In the genomic region with DNA sequence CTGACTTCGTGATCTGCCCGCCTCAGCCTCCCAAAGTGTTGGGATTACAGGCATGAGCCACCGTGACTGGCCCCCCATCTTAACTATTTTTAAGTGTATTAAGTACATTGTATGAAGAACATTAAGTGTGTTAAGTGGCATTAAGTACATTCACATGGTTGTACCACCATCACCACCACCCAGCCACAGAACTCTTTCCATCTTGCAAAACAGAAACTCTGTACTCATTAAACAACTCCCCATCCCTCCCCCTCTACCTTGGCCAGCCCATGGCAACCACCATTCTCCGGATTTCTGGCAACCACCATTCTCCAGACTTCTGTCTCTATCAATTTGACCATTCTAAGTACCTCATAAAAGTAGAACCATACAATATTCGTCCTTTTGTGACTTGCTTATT, we compare ENCODE assay signal across 19 cellular contexts. TPM values are rescaled to one million over a fixed set of nuclear protein-coding genes. Genes with fewer than 3 reads are reported as not detected.
A peak's percentile ranks its signal among the peaks of the same experiment; 100 is the strongest.
DNase-seq lines count a peak whose midpoint lies in the region; ATAC-seq, FAIRE-seq and TF ChIP-seq lines count a peak whose summit lies in the region.
"Had no signal": no experiment of that assay in that cellular context is flagged by ENCODE, and none has a peak within 500 bp of the region (broad histone marks: within the 10 kb centered on the region; RNA-seq: fewer than 3 reads in every experiment).

No MANE protein-coding gene starts in this region.

- POLR2A ChIA-PET in Caco-2 (lab: Charles Lee): interaction anchor here (1.6 kb wide), 1 partner anchor 12 kb away, joined by 20 read pairs; no protein-coding TSS in a partner anchor

- intact Hi-C loops in Caco-2 (cut with micrococcal nuclease; ENCODE audit: unreplicated experiment): loop anchor here (5.0 kb wide), 1 partner anchor 38 kb away; a partner anchor contains a TSS

- no TSS peak for BruUV-seq in Caco-2 (replicated peaks; lab: Mats Ljungman, UMichigan)

- no peaks in the 10 kb centered on the region for H3K36me3 Mint-ChIP-seq in Caco-2 (ENCODE audit: insufficient read depth, unreplicated experiment)
- H3K36me3 Mint-ChIP-seq in memory B cell: peaks cover 3% of the 10 kb centered on the region
- H3K36me3 Mint-ChIP-seq in stimulated activated memory B cell treated with anti-CD40 and anti-IgM and Interleukin-4, amounts not matched to agents 10 μg/mL and 1 μg/mL and 100 μg/mL, for 72 hours: no peaks in the 10 kb centered on the region

- H3K36me3 ChIP-seq in Caco-2 (ENCODE audit: control insufficient read depth, insufficient read depth, low read length) (no peaks in the 10 kb centered on the region), OCI-LY3 (replicated peaks; ENCODE audit: low read depth, low read length) (no peaks in the 10 kb centered on the region)

- CTCF ChIA-PET in Caco-2 (lab: Charles Lee): no interaction called here

- peak overlapping the region; percentile 6; the same call in 1 of the 2 replicates for H3K4me2 ChIP-seq in OCI-LY3 (ENCODE audit: low read length)

- no peaks in the 10 kb centered on the region for H3K9me3 ChIP-seq in Caco-2
- no peaks in the 10 kb centered on the region for H3K9me3 ChIP-seq in OCI-LY3 (ENCODE audit: insufficient read depth, low read length)

- H3K27ac Mint-ChIP-seq in Caco-2 (ENCODE audit: unreplicated experiment) (peak overlapping the region; percentile 26), memory B cell (peak overlapping the region; percentile 100)
- peak overlapping the region; percentile 98 for H3K27ac Mint-ChIP-seq in stimulated activated memory B cell treated with anti-CD40 and anti-IgM and Interleukin-4, amounts not matched to agents 10 μg/mL and 1 μg/mL and 100 μg/mL, for 72 hours

- H3K27me3 Mint-ChIP-seq in Caco-2 (ENCODE audit: insufficient read depth, unreplicated experiment) (no peaks in the 10 kb centered on the region), memory B cell (no peaks in the 10 kb centered on the region)
- no peaks in the 10 kb centered on the region for H3K27me3 Mint-ChIP-seq in stimulated activated memory B cell treated with anti-CD40 and anti-IgM and Interleukin-4, amounts not matched to agents 10 μg/mL and 1 μg/mL and 100 μg/mL, for 72 hours

- H3K9ac ChIP-seq in OCI-LY3 (ENCODE audit: low read length): no peak overlapping the region

- H3K9me3 Mint-ChIP-seq in Caco-2 (ENCODE audit: unreplicated experiment) (peaks cover 10% of the 10 kb centered on the region), memory B cell (no peaks in the 10 kb centered on the region)
- no peaks in the 10 kb centered on the region for H3K9me3 Mint-ChIP-seq in stimulated activated memory B cell treated with anti-CD40 and anti-IgM and Interleukin-4, amounts not matched to agents 10 μg/mL and 1 μg/mL and 100 μg/mL, for 72 hours

- no peak for FAIRE-seq in RCC 7860 (lab: Jason Lieb, UNC)
- FAIRE-seq: HTR-8/SVneo had no signal

- H2AFZ ChIP-seq in OCI-LY3 (ENCODE audit: low read depth, low read length): no peak overlapping the region

- DNase-seq in Caco-2 (no peak), memory B cell (ENCODE audit: low spot score in 2 of 2) (no peak), NOMO-1 treated with dmso at 0.1 percent for 144 hours (lab: John Stamatoyannopoulos, UW; ENCODE audit: unreplicated experiment) (no peak), RCC 7860 (ENCODE audit: low spot score) (no peak), NCI-H146 treated with DMSO at 0.1 percent for 48 hours (lab: John Stamatoyannopoulos, UW; ENCODE audit: unreplicated experiment) (no peak)
- DNase-seq: DMS79; GOT3; NCI-H1092 treated with DMSO at 0.1 percent for 48 hours; NCI-H1694; NCI-H2081 treated with DMSO at 0.1 percent for 48 hours; NCI-H446 treated with DMSO at 0.1 percent for 48 hours; NK-92 treated with Interleukin-12 subunit alpha and Interleukin-12 subunit beta, amount 100 ng/mL, for 24 hours; OCI-M1; SHP77 had no signal

- H3K27ac ChIP-seq in OCI-LY3 (ENCODE audit: low read length): no peak overlapping the region
- H3K27ac ChIP-seq: C4-2B had no signal

- no peak overlapping the region for H3K4me3 ChIP-seq in Caco-2 (ENCODE audit: low read depth, low read length)
- H3K4me3 ChIP-seq in OCI-LY3 (ENCODE audit: low read length): no peak overlapping the region

- H3K4me1 Mint-ChIP-seq in Caco-2 (ENCODE audit: low read depth, unreplicated experiment) (peaks cover 38% of the 10 kb centered on the region), memory B cell (peaks cover 44% of the 10 kb centered on the region)
- H3K4me1 Mint-ChIP-seq in stimulated activated memory B cell treated with anti-CD40 and anti-IgM and Interleukin-4, amounts not matched to agents 10 μg/mL and 1 μg/mL and 100 μg/mL, for 72 hours: peaks cover 59% of the 10 kb centered on the region

- no peaks in the 10 kb centered on the region for H3K79me2 ChIP-seq in OCI-LY3 (ENCODE audit: low read length)

- TF ChIP-seq CTCF in Caco-2 (IDR thresholded peaks at IDR 0.05; ENCODE audit: insufficient read depth in 1 of 2, low read depth in 1 of 2, low read length in 1 of 2, severe bottlenecking in 1 of 2, unreplicated experiment in 1 of 2): no peak
- no peak for TF ChIP-seq CTCF in OCI-LY3 (IDR thresholded peaks at IDR 0.05; ENCODE audit: low read depth, low read length)

- no peak for ATAC-seq in memory B cell (ENCODE audit: low read depth)
- ATAC-seq in stimulated activated memory B cell treated with anti-CD40 and anti-IgM and Interleukin-4, amounts not matched to agents 10 μg/mL and 1 μg/mL and 100 μg/mL, for 72 hours: no peak
- ATAC-seq: HCT116 had no signal

- H3K4me3 Mint-ChIP-seq in Caco-2 (ENCODE audit: unreplicated experiment): no peak overlapping the region
- no peak overlapping the region for H3K4me3 Mint-ChIP-seq in memory B cell
- no peak overlapping the region for H3K4me3 Mint-ChIP-seq in stimulated activated memory B cell treated with anti-CD40 and anti-IgM and Interleukin-4, amounts not matched to agents 10 μg/mL and 1 μg/mL and 100 μg/mL, for 72 hours

- H3K27me3 ChIP-seq in Caco-2 (replicated peaks; ENCODE audit: control insufficient read depth, insufficient read depth, low read length): no peaks in the 10 kb centered on the region
- H3K27me3 ChIP-seq in OCI-LY3 (ENCODE audit: low read depth, low read length): no peaks in the 10 kb centered on the region

- peaks cover 80% of the 10 kb centered on the region for H3K4me1 ChIP-seq in Caco-2
- H3K4me1 ChIP-seq in OCI-LY3 (ENCODE audit: low read length): peaks cover 77% of the 10 kb centered on the region

- H4K20me1 ChIP-seq in OCI-LY3 (ENCODE audit: insufficient read depth, low read length): no peaks in the 10 kb centered on the region

RNA-seq across cellular contexts. Expression of a gene that starts 17.8 kb away (rescaled TPM):
- 37.9 and 40.6 TPM in 2 replicates for total RNA-seq in Caco-2 (2022)

RNA-seq across cellular contexts. Expression of a gene that starts 35.6 kb away (rescaled TPM):
- total RNA-seq in Caco-2 (2022): 65.6 and 74.0 TPM in 2 replicates

RNA-seq across cellular contexts. Expression of a gene that starts 50.6 kb away (rescaled TPM):
- total RNA-seq in Caco-2 (2022): 0.56 and 0.73 TPM in 2 replicates

Comparison
In these comparisons a context has a peak if more than half of its experiments do, and no peak if none do; other contexts are left out.
1. H3K27ac Mint-ChIP-seq: peak in every context shown above with its lines; median percentile 100 in memory B cell; 98 in stimulated activated memory B cell treated with anti-CD40 and anti-IgM and Interleukin-4, amounts not matched to agents 10 μg/mL and 1 μg/mL and 100 μg/mL, for 72 hours; 26 in Caco-2.